Comparison of ENCODE assay signal across 10 cellular contexts in genomic region chr6:134707342-134707982, GRCh38.
DNase-seq lines count a peak whose midpoint lies in the region; ATAC-seq and TF ChIP-seq lines count a peak whose summit lies in the region.
"Had no signal": no experiment of that assay in that cellular context is flagged by ENCODE, and none has a peak within 500 bp of the region (broad histone marks: within the 10 kb centered on the region; RNA-seq: fewer than 3 reads in every experiment).

No MANE protein-coding gene starts in this region.

- H3K36me3 ChIP-seq in SK-N-SH (replicated peaks in 1 of 2; ENCODE audit: control insufficient read depth in 1 of 2, insufficient read depth in 2 of 2, low read length in 1 of 2) (no peaks in the 10 kb centered on the region), Peyer's patch (no peaks in the 10 kb centered on the region), thyroid gland (no peaks in the 10 kb centered on the region)

- POLR2A ChIA-PET in SK-N-SH (lab: Yijun Ruan, JAX), result no interaction called here

- no peak overlapping the region for H3K4me2 ChIP-seq in SK-N-SH

- intact Hi-C loops in thyroid gland (cut with DNase I), result no loop called here

- H3K4me3 ChIP-seq in SK-N-SH (ENCODE audit: low read depth in 2 of 2, low read length in 1 of 2) (no peak overlapping the region), Peyer's patch (no peak overlapping the region), thyroid gland (replicated peaks in 1 of 3) (no peak overlapping the region)

- WGBS in SK-N-SH (ENCODE audit: low lambda C conversion rate), result 75% methylated on average over 4 of the region's 4 CpGs
- WGBS in thyroid gland, 2 donors, result 48 to 60% methylated on average over 4 of the region's 4 CpGs

- no peaks in the 10 kb centered on the region for H4K20me1 ChIP-seq in SK-N-SH (ENCODE audit: insufficient read depth)

- no peaks in the 10 kb centered on the region for H3K9me3 ChIP-seq in SK-N-SH
- no peaks in the 10 kb centered on the region for H3K9me3 ChIP-seq in Peyer's patch
- no peaks in the 10 kb centered on the region for H3K9me3 ChIP-seq in thyroid gland

- DNase-seq in SK-N-SH (no peak), Peyer's patch (peak in 1 of 3 donors; percentile 69), iPS DF 19.7 (ENCODE audit: low read depth, low spot score) (peak; percentile 9), thyroid gland (peak; percentile 12 to 13), RPMI8226 (no peak)
- DNase-seq in activated CD4-positive, alpha-beta T cell treated with anti-CD3 and anti-CD28 coated beads for 1 hour, result no peak
- DNase-seq: activated naive CD4-positive, alpha-beta T cell treated with anti-CD3 and anti-CD28 coated beads, Interleukin-2, amount 50 U/mL, for 16 hours; stimulated activated CD4-positive, alpha-beta T cell treated with anti-CD3 and anti-CD28 coated beads, Interleukin-2, amount 100 ng/mL, for 24 hours had no signal

- peak; percentile 80 for ATAC-seq in SK-N-SH treated with all-trans-retinoic acid at 6 μM for 48 hours
- ATAC-seq in HG02870 (IDR thresholded peaks at IDR 0.05; ENCODE audit: unreplicated experiment), result no peak

- no peak for TF ChIP-seq EP300 in SK-N-SH (IDR thresholded peaks at IDR 0.05; ENCODE audit: borderline replicate concordance in 1 of 2, low read depth in 1 of 2, low read length in 1 of 2)

- TF ChIP-seq CTCF in SK-N-SH (IDR thresholded peaks at IDR 0.05), result no peak
- peak in 1 of 6 experiments; percentile 16 for TF ChIP-seq CTCF in Peyer's patch (IDR thresholded peaks at IDR 0.05)
- TF ChIP-seq CTCF in thyroid gland (IDR thresholded peaks at IDR 0.05), result no peak

- CTCF ChIA-PET in SK-N-SH (lab: Yijun Ruan, JAX), result interaction anchor here (0.8 to 1.2 kb wide), 2 partner anchors 16 to 34 kb away, joined by 3 to 4 read pairs; no protein-coding TSS in a partner anchor

- TF ChIP-seq RAD21 in SK-N-SH (IDR thresholded peaks at IDR 0.05; ENCODE audit: low read length), result no peak

- H3K27me3 ChIP-seq in SK-N-SH (ENCODE audit: insufficient read depth) (no peaks in the 10 kb centered on the region), Peyer's patch (no peaks in the 10 kb centered on the region), thyroid gland (no peaks in the 10 kb centered on the region)

- TF ChIP-seq POLR2A in Peyer's patch (IDR thresholded peaks at IDR 0.05) (no peak), thyroid gland (IDR thresholded peaks at IDR 0.05) (no peak)

- H3F3A ChIP-seq in SK-N-SH (replicated peaks; ENCODE audit: insufficient read depth), result peaks cover 3% of the 10 kb centered on the region

- no peak overlapping the region for H2AFZ ChIP-seq in SK-N-SH (ENCODE audit: low read depth)

- peak overlapping the region in 1 of 2 experiments; percentile 47; a peak in 1 of 4 replicates for H3K27ac ChIP-seq in SK-N-SH (ENCODE audit: low read depth in 2 of 2, low read length in 1 of 2)
- peak overlapping the region in 3 of 4 donors; percentile 40 to 77 (median 75) for H3K27ac ChIP-seq in Peyer's patch
- no peak overlapping the region for H3K27ac ChIP-seq in thyroid gland

- no peaks in the 10 kb centered on the region for H3K79me2 ChIP-seq in SK-N-SH (ENCODE audit: insufficient read depth)

- H3K9me2 ChIP-seq in SK-N-SH, result no peaks in the 10 kb centered on the region

- no peak overlapping the region for H3K9ac ChIP-seq in SK-N-SH

- H3K4me1 ChIP-seq in SK-N-SH (ENCODE audit: control insufficient read depth in 1 of 2, insufficient read depth in 2 of 2, low read depth in 1 of 2, low read length in 1 of 2), result peaks cover 2 to 9% of the 10 kb centered on the region in 2 experiments; a peak in 3 of 4 replicates
- H3K4me1 ChIP-seq in Peyer's patch, result peaks cover 0 to 10% (median 2%) of the 10 kb centered on the region in 4 donors
- peaks cover 6 to 11% of the 10 kb centered on the region in 2 donors for H3K4me1 ChIP-seq in thyroid gland

TF ChIP-seq in SK-N-SH treated with all-trans-retinoic acid at 6 μM for 48 hours, 23 proteins besides CTCF, POLR2A, EP300 and RAD21 (continues in another document):
- TF ChIP-seq TSHZ2 (CRISPR knock-in tag; IDR thresholded peaks at IDR 0.05) (no peak), CREB5 (CRISPR knock-in tag; IDR thresholded peaks at IDR 0.05; ENCODE audit: low read depth) (no peak)

TF ChIP-seq in SK-N-SH, 30 proteins besides CTCF, POLR2A, EP300 and RAD21:
- no peak for TF ChIP-seq NRF1 (IDR thresholded peaks at IDR 0.05; ENCODE audit: low read depth, low read length)
- no peak for TF ChIP-seq IRF3 (IDR thresholded peaks at IDR 0.05; ENCODE audit: low read depth, low read length)
- no peak for TF ChIP-seq GATA2 (CRISPR knock-in tag; IDR thresholded peaks at IDR 0.05)
- no peak for TF ChIP-seq JUND (IDR thresholded peaks at IDR 0.05)
- no peak for TF ChIP-seq FOSL2 (IDR thresholded peaks at IDR 0.05; ENCODE audit: borderline replicate concordance, low read depth)
- no peak for TF ChIP-seq USF1 (IDR thresholded peaks at IDR 0.05; ENCODE audit: borderline replicate concordance, low read depth)
- no peak for TF ChIP-seq RFX5 (IDR thresholded peaks at IDR 0.05; ENCODE audit: low read length)
- no peak for TF ChIP-seq CHD2 (IDR thresholded peaks at IDR 0.05; ENCODE audit: low read length, partially characterized antibody)
- TF ChIP-seq GABPA (IDR thresholded peaks at IDR 0.05; ENCODE audit: low read depth), result no peak
- no peak for TF ChIP-seq EZH2phosphoT487 (IDR thresholded peaks at IDR 0.05; ENCODE audit: borderline replicate concordance, low read depth)
- TF ChIP-seq FOXJ3 (CRISPR knock-in tag; IDR thresholded peaks at IDR 0.05), result no peak
- no peak for TF ChIP-seq MAX (IDR thresholded peaks at IDR 0.05; ENCODE audit: low read depth)
- TF ChIP-seq TCF12 (IDR thresholded peaks at IDR 0.05), result no peak
- no peak for TF ChIP-seq POLR2AphosphoS5 (IDR thresholded peaks at IDR 0.05; ENCODE audit: low read depth, low read length)
- TF ChIP-seq TAF1 (IDR thresholded peaks at IDR 0.05; ENCODE audit: borderline replicate concordance, low read depth, low read length), result no peak

Comparison
In these comparisons a context has a peak if more than half of its experiments do, and no peak if none do; other contexts are left out.
1. DNase-seq: peak in iPS DF 19.7 (single experiment) and thyroid gland (2 of 2); none in SK-N-SH (single experiment), activated CD4-positive, alpha-beta T cell treated with anti-CD3 and anti-CD28 coated beads for 1 hour (single experiment) and RPMI8226 (single experiment).
2. H3K27ac ChIP-seq: peak in Peyer's patch (3 of 4); none in thyroid gland (0 of 3).